ENCODE assay signal across 1 cellular context in the genomic region with DNA sequence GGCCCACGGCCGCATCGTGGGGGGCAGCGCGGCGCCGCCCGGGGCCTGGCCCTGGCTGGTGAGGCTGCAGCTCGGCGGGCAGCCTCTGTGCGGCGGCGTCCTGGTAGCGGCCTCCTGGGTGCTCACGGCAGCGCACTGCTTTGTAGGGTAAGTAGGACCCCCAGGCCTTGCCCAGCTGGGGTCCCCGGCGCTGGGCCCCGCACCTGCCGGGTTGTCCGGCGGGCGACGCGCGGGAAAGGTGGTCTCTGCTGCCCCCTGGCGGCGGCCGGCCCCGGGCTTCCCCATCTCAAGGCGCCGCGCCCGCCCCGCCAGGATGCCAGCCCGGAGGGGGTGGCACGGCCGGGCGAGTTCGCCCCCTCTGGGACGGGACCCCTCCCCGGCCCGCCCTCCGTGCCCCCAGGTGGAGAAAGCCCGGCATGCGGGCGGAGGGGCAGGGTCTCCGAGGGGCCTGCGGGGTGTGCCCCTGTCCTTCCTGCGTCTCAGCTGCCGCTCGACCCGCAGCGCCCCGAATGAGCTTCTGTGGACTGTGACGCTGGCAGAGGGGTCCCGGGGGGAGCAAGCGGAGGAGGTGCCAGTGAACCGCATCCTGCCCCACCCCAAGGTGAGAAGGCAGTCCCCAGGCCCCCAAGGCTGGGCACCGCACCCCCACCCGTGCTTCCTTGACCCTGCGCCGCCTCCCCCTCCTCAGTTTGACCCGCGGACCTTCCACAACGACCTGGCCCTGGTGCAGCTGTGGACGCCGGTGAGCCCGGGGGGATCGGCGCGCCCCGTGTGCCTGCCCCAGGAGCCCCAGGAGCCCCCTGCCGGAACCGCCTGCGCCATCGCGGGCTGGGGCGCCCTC.
TF ChIP-seq lines count a peak whose summit lies in the region.

No MANE protein-coding gene starts in this region.

TF ChIP-seq in HepG2, 621 proteins besides CTCF, POLR2A, EP300 and RAD21 (continued from another document):
- TF ChIP-seq ZNF687 (CRISPR knock-in tag; IDR thresholded peaks at IDR 0.05) (peak; percentile 26; the same call in 1 of the 2 replicates), KDM5B (CRISPR knock-in tag; IDR thresholded peaks at IDR 0.05; ENCODE audit: borderline replicate concordance) (0 out of 2 replicates have a peak, but pooled peaks have one; percentile 33), GLMP (CRISPR knock-in tag; IDR thresholded peaks at IDR 0.05; ENCODE audit: borderline replicate concordance) (no peak), ZNF235 (CRISPR knock-in tag; IDR thresholded peaks at IDR 0.05; ENCODE audit: borderline replicate concordance) (0 out of 2 replicates have a peak, but pooled peaks have one; percentile 64), MAFF (IDR thresholded peaks at IDR 0.05; ENCODE audit: low read depth, low read length) (no peak), ZNF326 (CRISPR knock-in tag; IDR thresholded peaks at IDR 0.05; ENCODE audit: borderline replicate concordance) (no peak), KDM3A (CRISPR knock-in tag; IDR thresholded peaks at IDR 0.05; ENCODE audit: low read depth) (peak; percentile 58; the same call in 1 of the 2 replicates), SMAD3 (CRISPR knock-in tag; IDR thresholded peaks at IDR 0.05) (no peak), MAZ (IDR thresholded peaks at IDR 0.05; ENCODE audit: borderline replicate concordance, low read depth, low read length) (0 out of 2 replicates have a peak, but pooled peaks have one; percentile 17), MAZ (CRISPR knock-in tag; IDR thresholded peaks at IDR 0.05; ENCODE audit: low read depth) (no peak), ZNF605 (CRISPR knock-in tag; IDR thresholded peaks at IDR 0.05) (no peak), ARID4A (CRISPR knock-in tag; IDR thresholded peaks at IDR 0.05; ENCODE audit: borderline replicate concordance) (0 out of 2 replicates have a peak, but pooled peaks have one; percentile 32), RFXAP (CRISPR knock-in tag; IDR thresholded peaks at IDR 0.05; ENCODE audit: borderline replicate concordance) (no peak), HNRNPL (IDR thresholded peaks at IDR 0.05; ENCODE audit: low read depth, low read length) (peak; percentile 77), ZFAT (CRISPR knock-in tag; conservative IDR thresholded peaks at IDR 0.05) (no peak), ZNF234 (CRISPR knock-in tag; conservative IDR thresholded peaks at IDR 0.05) (no peak), NRL (CRISPR knock-in tag; IDR thresholded peaks at IDR 0.05; ENCODE audit: borderline replicate concordance) (no peak), ZNF839 (CRISPR knock-in tag; IDR thresholded peaks at IDR 0.05; ENCODE audit: borderline replicate concordance) (no peak), FLYWCH1 (CRISPR knock-in tag; IDR thresholded peaks at IDR 0.05) (no peak), ZNF598 (CRISPR knock-in tag; IDR thresholded peaks at IDR 0.05; ENCODE audit: borderline replicate concordance) (0 out of 2 replicates have a peak, but pooled peaks have one; percentile 30), SALL1 (CRISPR knock-in tag; IDR thresholded peaks at IDR 0.05) (peak; percentile 47; the same call in 1 of the 2 replicates), KDM2A (CRISPR knock-in tag; IDR thresholded peaks at IDR 0.05; ENCODE audit: borderline replicate concordance, low read depth) (peak; percentile 57; the same call in 1 of the 2 replicates), FOSL1 (CRISPR knock-in tag; IDR thresholded peaks at IDR 0.05; ENCODE audit: borderline replicate concordance) (no peak), NFE2 (CRISPR knock-in tag; IDR thresholded peaks at IDR 0.05) (no peak)
TF ChIP-seq in HepG2: peak in this region for 25.
